ENCODE assay signal across 2 cellular contexts in the genomic region with DNA sequence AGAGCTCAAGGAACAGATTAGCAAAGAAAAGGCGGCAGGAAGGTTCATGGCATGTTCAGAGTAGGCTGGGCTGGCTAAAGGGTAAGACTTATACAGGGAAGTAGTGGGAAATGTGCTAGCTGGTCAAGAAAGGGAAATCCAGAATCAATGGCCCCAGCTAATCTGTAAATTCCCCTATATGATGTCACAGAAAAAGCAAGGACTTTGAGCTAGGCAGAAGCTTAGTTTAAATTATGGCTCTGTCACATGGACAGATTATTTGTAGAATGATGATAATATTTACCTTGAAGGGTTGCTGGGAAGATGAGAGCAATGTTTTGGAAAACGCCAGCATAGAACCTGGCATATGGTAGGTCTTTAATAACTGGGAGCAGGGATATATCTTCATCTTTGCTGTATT.
TF ChIP-seq lines count a peak whose summit lies in the region.

No MANE protein-coding gene starts in this region.

TF ChIP-seq in HCT116, 20 proteins besides CTCF, POLR2A, EP300 and RAD21 (continued from another document):
- TF ChIP-seq, protein P1, sequence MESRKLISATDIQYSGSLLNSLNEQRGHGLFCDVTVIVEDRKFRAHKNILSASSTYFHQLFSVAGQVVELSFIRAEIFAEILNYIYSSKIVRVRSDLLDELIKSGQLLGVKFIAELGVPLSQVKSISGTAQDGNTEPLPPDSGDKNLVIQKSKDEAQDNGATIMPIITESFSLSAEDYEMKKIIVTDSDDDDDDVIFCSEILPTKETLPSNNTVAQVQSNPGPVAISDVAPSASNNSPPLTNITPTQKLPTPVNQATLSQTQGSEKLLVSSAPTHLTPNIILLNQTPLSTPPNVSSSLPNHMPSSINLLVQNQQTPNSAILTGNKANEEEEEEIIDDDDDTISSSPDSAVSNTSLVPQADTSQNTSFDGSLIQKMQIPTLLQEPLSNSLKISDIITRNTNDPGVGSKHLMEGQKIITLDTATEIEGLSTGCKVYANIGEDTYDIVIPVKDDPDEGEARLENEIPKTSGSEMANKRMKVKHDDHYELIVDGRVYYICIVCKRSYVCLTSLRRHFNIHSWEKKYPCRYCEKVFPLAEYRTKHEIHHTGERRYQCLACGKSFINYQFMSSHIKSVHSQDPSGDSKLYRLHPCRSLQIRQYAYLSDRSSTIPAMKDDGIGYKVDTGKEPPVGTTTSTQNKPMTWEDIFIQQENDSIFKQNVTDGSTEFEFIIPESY (IDR thresholded peaks at IDR 0.05; ENCODE audit: extremely low read depth, insufficient replicate concordance, low read length) = no peak
- no peak for TF ChIP-seq EZH2 (IDR thresholded peaks at IDR 0.05)
TF ChIP-seq in HCT116: peak in this region for 0.

TF ChIP-seq in WTC11, 78 proteins besides CTCF, POLR2A, EP300 and RAD21 (continued from another document):
- TF ChIP-seq, protein P2, sequence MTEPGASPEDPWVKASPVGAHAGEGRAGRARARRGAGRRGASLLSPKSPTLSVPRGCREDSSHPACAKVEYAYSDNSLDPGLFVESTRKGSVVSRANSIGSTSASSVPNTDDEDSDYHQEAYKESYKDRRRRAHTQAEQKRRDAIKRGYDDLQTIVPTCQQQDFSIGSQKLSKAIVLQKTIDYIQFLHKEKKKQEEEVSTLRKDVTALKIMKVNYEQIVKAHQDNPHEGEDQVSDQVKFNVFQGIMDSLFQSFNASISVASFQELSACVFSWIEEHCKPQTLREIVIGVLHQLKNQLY (CRISPR knock-in tag; IDR thresholded peaks at IDR 0.05) = no peak
- no peak for TF ChIP-seq ZNF416 (CRISPR knock-in tag; IDR thresholded peaks at IDR 0.05)
- TF ChIP-seq, protein P3, sequence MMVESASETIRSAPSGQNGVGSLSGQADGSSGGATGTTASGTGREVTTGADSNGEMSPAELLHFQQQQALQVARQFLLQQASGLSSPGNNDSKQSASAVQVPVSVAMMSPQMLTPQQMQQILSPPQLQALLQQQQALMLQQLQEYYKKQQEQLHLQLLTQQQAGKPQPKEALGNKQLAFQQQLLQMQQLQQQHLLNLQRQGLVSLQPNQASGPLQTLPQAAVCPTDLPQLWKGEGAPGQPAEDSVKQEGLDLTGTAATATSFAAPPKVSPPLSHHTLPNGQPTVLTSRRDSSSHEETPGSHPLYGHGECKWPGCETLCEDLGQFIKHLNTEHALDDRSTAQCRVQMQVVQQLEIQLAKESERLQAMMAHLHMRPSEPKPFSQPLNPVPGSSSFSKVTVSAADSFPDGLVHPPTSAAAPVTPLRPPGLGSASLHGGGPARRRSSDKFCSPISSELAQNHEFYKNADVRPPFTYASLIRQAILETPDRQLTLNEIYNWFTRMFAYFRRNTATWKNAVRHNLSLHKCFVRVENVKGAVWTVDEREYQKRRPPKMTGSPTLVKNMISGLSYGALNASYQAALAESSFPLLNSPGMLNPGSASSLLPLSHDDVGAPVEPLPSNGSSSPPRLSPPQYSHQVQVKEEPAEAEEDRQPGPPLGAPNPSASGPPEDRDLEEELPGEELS (CRISPR knock-in tag; IDR thresholded peaks at IDR 0.05) = no peak
- no peak for TF ChIP-seq OVOL2 (CRISPR knock-in tag; IDR thresholded peaks at IDR 0.05; ENCODE audit: borderline replicate concordance)
- TF ChIP-seq, protein P4, sequence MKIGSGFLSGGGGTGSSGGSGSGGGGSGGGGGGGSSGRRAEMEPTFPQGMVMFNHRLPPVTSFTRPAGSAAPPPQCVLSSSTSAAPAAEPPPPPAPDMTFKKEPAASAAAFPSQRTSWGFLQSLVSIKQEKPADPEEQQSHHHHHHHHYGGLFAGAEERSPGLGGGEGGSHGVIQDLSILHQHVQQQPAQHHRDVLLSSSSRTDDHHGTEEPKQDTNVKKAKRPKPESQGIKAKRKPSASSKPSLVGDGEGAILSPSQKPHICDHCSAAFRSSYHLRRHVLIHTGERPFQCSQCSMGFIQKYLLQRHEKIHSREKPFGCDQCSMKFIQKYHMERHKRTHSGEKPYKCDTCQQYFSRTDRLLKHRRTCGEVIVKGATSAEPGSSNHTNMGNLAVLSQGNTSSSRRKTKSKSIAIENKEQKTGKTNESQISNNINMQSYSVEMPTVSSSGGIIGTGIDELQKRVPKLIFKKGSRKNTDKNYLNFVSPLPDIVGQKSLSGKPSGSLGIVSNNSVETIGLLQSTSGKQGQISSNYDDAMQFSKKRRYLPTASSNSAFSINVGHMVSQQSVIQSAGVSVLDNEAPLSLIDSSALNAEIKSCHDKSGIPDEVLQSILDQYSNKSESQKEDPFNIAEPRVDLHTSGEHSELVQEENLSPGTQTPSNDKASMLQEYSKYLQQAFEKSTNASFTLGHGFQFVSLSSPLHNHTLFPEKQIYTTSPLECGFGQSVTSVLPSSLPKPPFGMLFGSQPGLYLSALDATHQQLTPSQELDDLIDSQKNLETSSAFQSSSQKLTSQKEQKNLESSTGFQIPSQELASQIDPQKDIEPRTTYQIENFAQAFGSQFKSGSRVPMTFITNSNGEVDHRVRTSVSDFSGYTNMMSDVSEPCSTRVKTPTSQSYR (CRISPR knock-in tag; IDR thresholded peaks at IDR 0.05) = no peak
